In genomic region chr14:73644531-73645247, GRCh38 we compare ENCODE assay signal across 7 cellular contexts.
DNase-seq lines count a peak whose midpoint lies in the region; ATAC-seq and TF ChIP-seq lines count a peak whose summit lies in the region.

DNAL1 (plus strand) TSS chr14:73644986; CDS start chr14:73645040, 54 bp downstream.

- DNase-seq in NCI-H2029 treated with DMSO at 0.1 percent for 48 hours (lab: John Stamatoyannopoulos, UW): peak; percentile 25
- peak; percentile 92 for DNase-seq in T1000 (lab: John Stamatoyannopoulos, UW)
- peak; percentile 90 for DNase-seq in astrocyte of the spinal cord (ENCODE audit: low read depth, low spot score)
- peak; percentile 86 to 88 for DNase-seq in hippocampal formation (lab: John Stamatoyannopoulos, UW)
- DNase-seq in retina: peak; percentile 95

- in situ Hi-C loops in astrocyte of the spinal cord (cut with HindIII; ENCODE audit: low sequenced_read_pairs): no loop called here

- ATAC-seq in GM18511 (IDR thresholded peaks at IDR 0.05; ENCODE audit: unreplicated experiment) (peak; percentile 99), HG03025 (IDR thresholded peaks at IDR 0.05; ENCODE audit: low FRiP score, unreplicated experiment) (peak; percentile 76)

- TF ChIP-seq CTCF in astrocyte of the spinal cord (IDR thresholded peaks at IDR 0.05; ENCODE audit: low read depth, low read length): no peak

- H3K4me3 ChIP-seq in astrocyte of the spinal cord (ENCODE audit: low read depth, low read length): peak within 1 kb of the TSS; percentile 92

Comparison
In these comparisons a context has a peak if more than half of its experiments do, and no peak if none do; other contexts are left out.
1. Peak in every context shown above with its lines: DNase-seq, ATAC-seq and H3K4me3 ChIP-seq.
2. DNase-seq: peak in every context shown above with its lines; median percentile 95 in retina; 92 in T1000; 90 in astrocyte of the spinal cord; 87 in hippocampal formation; 25 in NCI-H2029 treated with DMSO at 0.1 percent for 48 hours.